Comparison of ENCODE assay signal across 41 cellular contexts in the genomic region with DNA sequence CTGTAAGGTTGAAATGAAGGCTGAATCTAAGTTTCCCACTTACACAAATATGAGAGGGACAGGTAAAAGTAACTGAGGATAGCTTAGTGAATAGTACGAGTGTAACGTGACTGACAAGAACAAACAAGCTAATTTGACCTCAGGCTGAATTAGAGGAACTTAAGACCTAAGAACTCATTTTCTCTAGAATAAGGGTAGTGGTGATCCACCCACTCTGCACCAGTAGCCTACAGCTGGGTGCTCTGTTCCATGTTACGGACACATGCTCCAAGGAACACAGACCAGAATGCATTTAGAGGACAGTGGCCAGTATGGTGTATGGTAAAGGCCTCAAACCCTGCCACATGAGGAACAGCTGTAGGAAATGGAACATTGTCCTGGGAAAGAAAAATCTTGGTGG. TPM values are rescaled to one million over a fixed set of nuclear protein-coding genes. Genes with fewer than 3 reads are reported as not detected.
DNase-seq lines count a peak whose midpoint lies in the region; ATAC-seq, FAIRE-seq and TF ChIP-seq lines count a peak whose summit lies in the region.
"Had no signal": no experiment of that assay in that cellular context is flagged by ENCODE, and none has a peak within 500 bp of the region (broad histone marks: within the 10 kb centered on the region; RNA-seq: fewer than 3 reads in every experiment).

No MANE protein-coding gene starts in this region.

- H3K4me3 Mint-ChIP-seq in type B pancreatic cell: peak overlapping the region; percentile 12
- no peak overlapping the region for H3K4me3 Mint-ChIP-seq in activated T-cell treated with anti-CD3 and anti-CD28 coated beads, Interleukin-2, amount 50 U/mL, for 4 hours
- H3K4me3 Mint-ChIP-seq: activated naive CD4-positive, alpha-beta T cell treated with anti-CD3 and anti-CD28 coated beads, Interleukin-2, amount 10 ng/mL, durations not matched to agents 7 days and 5 days; activated T-helper 1 cell treated with anti-CD3 and anti-CD28 coated beads, Interleukin-12 subunit alpha, Interleukin-12 subunit beta, Interleukin-2, Interleukin-4 antibody, amounts not matched to agents 30 ng/mL and 10 ng/mL and 1 ng/mL, durations not matched to agents 14 hours and 24 hours and 36 hours; HFFc6 had no signal

- no peaks in the 10 kb centered on the region for H3K79me2 ChIP-seq in K562 (ENCODE audit: control insufficient read depth, insufficient read depth, low read length)

- TF ChIP-seq EP300 in K562 (IDR thresholded peaks at IDR 0.05; ENCODE audit: low read length): no peak

- H4K20me1 ChIP-seq in K562 (replicated peaks; ENCODE audit: control insufficient read depth, insufficient read depth, low read length): no peaks in the 10 kb centered on the region

- 87% methylated on average over 3 of the region's 3 CpGs for WGBS in K562 (ENCODE audit: insufficient coverage, low coverage, missing lambda C conversion rate)

- BruUV-seq in K562 (replicated peaks; lab: Mats Ljungman, UMichigan): no TSS peak

- no peaks in the 10 kb centered on the region for H3K36me3 ChIP-seq in K562 (ENCODE audit: control insufficient read depth, insufficient read depth, low read length)
- H3K36me3 ChIP-seq: brain microvascular endothelial cell, MG63, neutrophil, right lobe of liver, stomach had no signal

- H3K4me1 ChIP-seq in K562 (replicated peaks in 1 of 2; ENCODE audit: control insufficient read depth in 2 of 2, insufficient read depth in 2 of 2, low read length in 2 of 2) (peaks cover 15 to 32% of the 10 kb centered on the region in 2 experiments; a peak in 4 of 5 replicates), foreskin keratinocyte (peaks cover 4% of the 10 kb centered on the region)

- FAIRE-seq in K562 (lab: Jason Lieb, UNC): no peak
- FAIRE-seq: HTR-8/SVneo, islet of Langerhans had no signal

- no peaks in the 10 kb centered on the region for H3K9me3 Mint-ChIP-seq in type B pancreatic cell
- H3K9me3 Mint-ChIP-seq in activated T-cell treated with anti-CD3 and anti-CD28 coated beads, Interleukin-2, amount 50 U/mL, for 4 hours: no peaks in the 10 kb centered on the region
- H3K9me3 Mint-ChIP-seq: activated naive CD4-positive, alpha-beta T cell treated with anti-CD3 and anti-CD28 coated beads, Interleukin-2, amount 10 ng/mL, durations not matched to agents 7 days and 5 days; activated T-helper 1 cell treated with anti-CD3 and anti-CD28 coated beads, Interleukin-12 subunit alpha, Interleukin-12 subunit beta, Interleukin-2, Interleukin-4 antibody, amounts not matched to agents 30 ng/mL and 10 ng/mL and 1 ng/mL, durations not matched to agents 14 hours and 24 hours and 36 hours; CD4-positive, alpha-beta T cell; HFFc6 had no signal

- in situ Hi-C loops in K562 (cut with MboI): no loop called here

- intact Hi-C loops in K562 (cut with micrococcal nuclease): no loop called here

- TF ChIP-seq CTCF in K562 (IDR thresholded peaks at IDR 0.05 in 2 of 3, conservative IDR thresholded peaks at IDR 0.05 in 1 of 3; ENCODE audit: insufficient read depth in 2 of 3, low read depth in 1 of 3, low read length in 3 of 3): no peak
- TF ChIP-seq CTCF in type B pancreatic cell (conservative IDR thresholded peaks at IDR 0.05): no peak
- no peak for TF ChIP-seq CTCF in foreskin keratinocyte (conservative IDR thresholded peaks at IDR 0.05)

- H3K27me3 Mint-ChIP-seq in type B pancreatic cell: peaks cover 4% of the 10 kb centered on the region
- H3K27me3 Mint-ChIP-seq in activated T-cell treated with anti-CD3 and anti-CD28 coated beads, Interleukin-2, amount 50 U/mL, for 4 hours (ENCODE audit: low read depth): peaks cover 4% of the 10 kb centered on the region

- DNase-seq in NCI-H82 (lab: John Stamatoyannopoulos, UW) (peak; percentile 61), NCI-H82 treated with DMSO at 0.1 percent for 48 hours (lab: John Stamatoyannopoulos, UW; ENCODE audit: unreplicated experiment) (no peak), K562 (ENCODE audit: extremely low read depth in 1 of 4, low spot score in 3 of 4) (no peak), islet precursor cell (peak; percentile 40), type B pancreatic cell (ENCODE audit: extremely low spot score, unreplicated experiment) (no peak), foreskin keratinocyte (no peak), DMS153 (lab: John Stamatoyannopoulos, UW) (no peak)
- DNase-seq in activated T-cell treated with anti-CD3 and anti-CD28 coated beads, Interleukin-2, amount 50 U/mL, for 4 hours: no peak
- DNase-seq: 8988T; activated CD4-positive, alpha-beta T cell treated with anti-CD3 and anti-CD28 coated beads, Interleukin-2, amount 50 U/mL, for 48 hours; activated CD4-positive, CD25-positive, alpha-beta regulatory T cell treated with anti-CD3 and anti-CD28 coated beads, Interleukin-2, amount 50 U/mL, for 72 hours; activated CD8-positive, alpha-beta memory T cell treated with anti-CD3 and anti-CD28 coated beads, Interleukin-2, amount 50 U/mL, for 4 hours; activated naive CD4-positive, alpha-beta T cell treated with anti-CD3 and anti-CD28 coated beads, Interleukin-2, amount 10 ng/mL, durations not matched to agents 7 days and 5 days; brain microvascular endothelial cell; CD4-positive, alpha-beta T cell; GM23248; HFFc6; KG1; left ventricle myocardium superior; MG63; NCI-H1105; NCI-H187 treated with DMSO at 0.1 percent for 48 hours; NCI-H2171 treated with DMSO at 0.1 percent for 48 hours; NCI-H510A; NK-92 treated with Interleukin-12 subunit alpha and Interleukin-12 subunit beta, amount 100 ng/mL, for 24 hours; PC-9; posterior cingulate gyrus; stimulated activated CD4-positive, alpha-beta T cell treated with anti-CD3 and anti-CD28 coated beads, Interleukin-2, amount 100 ng/mL, for 48 hours; stomach had no signal

- no peak overlapping the region for H3K4me3 ChIP-seq in K562
- H3K4me3 ChIP-seq: GM23248, MG63, PC-9, right lobe of liver, stomach had no signal

- CTCF ChIA-PET in K562 (lab: Yijun Ruan, JAX; ENCODE audit: low intra/inter-chr PET ratio): interaction anchor here (0.6 kb wide), 1 partner anchor 20 kb away, joined by 3 read pairs; no protein-coding TSS in a partner anchor

- H3K36me3 Mint-ChIP-seq in type B pancreatic cell: no peaks in the 10 kb centered on the region
- no peaks in the 10 kb centered on the region for H3K36me3 Mint-ChIP-seq in activated T-cell treated with anti-CD3 and anti-CD28 coated beads, Interleukin-2, amount 50 U/mL, for 4 hours (ENCODE audit: insufficient read depth)
- H3K36me3 Mint-ChIP-seq: activated naive CD4-positive, alpha-beta T cell treated with anti-CD3 and anti-CD28 coated beads, Interleukin-2, amount 10 ng/mL, durations not matched to agents 7 days and 5 days had no signal

- peaks cover 3% of the 10 kb centered on the region; the same call in 1 of the 2 replicates for H3K9me3 ChIP-seq in K562 (replicated peaks; ENCODE audit: control insufficient read depth, insufficient read depth, low read depth, low read length)
- H3K9me3 ChIP-seq: MG63, neutrophil, right lobe of liver, stomach had no signal

- no peak overlapping the region for H3K27ac Mint-ChIP-seq in type B pancreatic cell
- H3K27ac Mint-ChIP-seq: activated naive CD4-positive, alpha-beta T cell treated with anti-CD3 and anti-CD28 coated beads, Interleukin-2, amount 10 ng/mL, durations not matched to agents 7 days and 5 days; activated T-helper 1 cell treated with anti-CD3 and anti-CD28 coated beads, Interleukin-12 subunit alpha, Interleukin-12 subunit beta, Interleukin-2, Interleukin-4 antibody, amounts not matched to agents 30 ng/mL and 10 ng/mL and 1 ng/mL, durations not matched to agents 14 hours and 24 hours and 36 hours; CD4-positive, alpha-beta T cell; HFFc6 had no signal

- TF ChIP-seq POLR2A in K562 (conservative IDR thresholded peaks at IDR 0.05): no peak

- no peak overlapping the region for H2AFZ ChIP-seq in K562 (ENCODE audit: low read depth, low read length)
- H2AFZ ChIP-seq: PC-9 had no signal

- H3K27ac ChIP-seq in K562 (ENCODE audit: extremely low read depth, low read depth, low read length) (no peak overlapping the region), foreskin keratinocyte (no peak overlapping the region)
- H3K27ac ChIP-seq: brain microvascular endothelial cell, GM23248, neutrophil had no signal

- POLR2A ChIA-PET in K562 (lab: Yijun Ruan, JAX): interaction anchor here (0.6 to 6.7 kb wide), 3 partner anchors 12 to 125 kb away, joined by 3 to 121 read pairs (median 5); partner anchors contain the start of gene TMEM9

- no peaks in the 10 kb centered on the region for H3K9me1 ChIP-seq in K562 (ENCODE audit: control insufficient read depth, insufficient read depth, low read length)

- no peak for ATAC-seq in K562
- no peak for ATAC-seq in foreskin keratinocyte
- no peak for ATAC-seq in activated T-cell treated with anti-CD3 and anti-CD28 coated beads, Interleukin-2, amount 50 U/mL, for 4 hours
- ATAC-seq: left ventricle myocardium superior, right lobe of liver, Right ventricle myocardium inferior, SK-N-SH treated with all-trans-retinoic acid at 6 μM for 48 hours had no signal

- no peak for TF ChIP-seq RAD21 in K562 (CRISPR knock-in tag; conservative IDR thresholded peaks at IDR 0.05 in 1 of 2, IDR thresholded peaks at IDR 0.05 in 1 of 2)

- H3K4me2 ChIP-seq in K562 (ENCODE audit: insufficient read depth, low read length): no peak overlapping the region; the same call in 1 of the 2 replicates

- H3K27me3 ChIP-seq in K562 (ENCODE audit: control insufficient read depth in 2 of 2, insufficient read depth in 2 of 2, low read length in 2 of 2) (no peaks in the 10 kb centered on the region), foreskin keratinocyte (peaks cover 13% of the 10 kb centered on the region)
- H3K27me3 ChIP-seq: brain microvascular endothelial cell, right lobe of liver, stomach had no signal

- peaks cover 45% of the 10 kb centered on the region for H3K4me1 Mint-ChIP-seq in type B pancreatic cell (ENCODE audit: unreplicated experiment)
- peaks cover 17% of the 10 kb centered on the region for H3K4me1 Mint-ChIP-seq in activated T-cell treated with anti-CD3 and anti-CD28 coated beads, Interleukin-2, amount 50 U/mL, for 4 hours (ENCODE audit: low read depth)

- no peak overlapping the region for H3K9ac ChIP-seq in K562 (ENCODE audit: insufficient read depth in 1 of 2, low read depth in 2 of 2, low read length in 2 of 2)
- H3K9ac ChIP-seq: GM23248 had no signal

RNA-seq across cellular contexts. Expression of gene TMEM9, which starts 14.9 kb away (rescaled TPM):
- total RNA-seq in K562 (2011; cell fraction: chromatin; rRNA removed; ENCODE audit: low replicate concordance): 56.7 and 115 TPM in 2 replicates
- 158 and 181 TPM in 2 replicates for total RNA-seq in K562 (2011; cell fraction: nucleolus; rRNA removed)
- total RNA-seq in K562 (2011; cell fraction: nucleoplasm; rRNA removed): 137 and 141 TPM in 2 replicates
- total RNA-seq in K562 (2014; rRNA removed): 79.3 and 118 TPM in 2 replicates
- total RNA-seq in K562 (2014; rRNA removed; fragmentation: Illumina TruSeq; extraction: Trizol): 25.4 and 30.4 TPM in 2 replicates
- total RNA-seq in K562 (2015; rRNA removed; fragmentation: Illumina TruSeq; extraction: Trizol): 30.6 and 31.5 TPM in 2 replicates
- total RNA-seq in K562 (2021): 72.4 and 80.7 TPM in 2 replicates
- 107 and 195 TPM in 2 replicates for polyA plus RNA-seq in K562 (2011; rRNA removed)
- polyA plus RNA-seq in K562 (2011; cell fraction: cytosol; rRNA removed): 148 and 167 TPM in 2 replicates
- polyA plus RNA-seq in K562 (2011; cell fraction: nucleus; rRNA removed): 145 and 201 TPM in 2 replicates
- 64.1 and 120 TPM in 2 replicates for polyA plus RNA-seq in K562 (2012)
- polyA plus RNA-seq in K562 (2014; fragmentation: Illumina TruSeq; extraction: Trizol): 38.7 and 52.1 TPM in 2 replicates
- polyA plus RNA-seq in K562 (2014; fragmentation: Nextera tagmentation; extraction: Ambion mirVana): 10 to 100 TPM; 42.4 to 86.2 TPM
- polyA plus RNA-seq in K562 (2014; rRNA removed): 67.6 and 90.2 TPM in 2 replicates
- 56.2 and 56.5 TPM in 2 replicates for polyA minus RNA-seq in K562 (2011; rRNA and poly(A)+ RNA removed)
- 30.3 and 38.0 TPM in 2 replicates for polyA minus RNA-seq in K562 (2011; cell fraction: cytosol; rRNA and poly(A)+ RNA removed)
- 14.8 and 29.9 TPM in 2 replicates for polyA minus RNA-seq in K562 (2011; cell fraction: nucleus; rRNA and poly(A)+ RNA removed)
- total RNA-seq in type B pancreatic cell (ENCODE audit: low replicate concordance): 97.1 and 117 TPM in 2 replicates
- 35.2 and 48.1 TPM in 2 replicates for total RNA-seq in foreskin keratinocyte
- 52.1 and 71.2 TPM in 2 replicates for polyA plus RNA-seq in foreskin keratinocyte
- 10 to 100 TPM in 1 of 3 donors, 1 to 10 TPM in 2; 9.7 to 14.0 (median 9.9) TPM for total RNA-seq in activated T-cell treated with anti-CD3 and anti-CD28 coated beads, Interleukin-2, amount 50 U/mL, for 4 hours

RNA-seq across cellular contexts. Expression of gene IGFN1, which starts 21.4 kb away (rescaled TPM):
- 0.05 and 0.16 TPM in 2 replicates for total RNA-seq in K562 (2011; cell fraction: chromatin; rRNA removed; ENCODE audit: low replicate concordance)
- not detected in 2 replicates for total RNA-seq in K562 (2011; cell fraction: nucleolus; rRNA removed)
- not detected in 2 replicates for total RNA-seq in K562 (2011; cell fraction: nucleoplasm; rRNA removed)
- total RNA-seq in K562 (2014; rRNA removed) (not detected in 2 replicates), K562 (2014; rRNA removed; fragmentation: Illumina TruSeq; extraction: Trizol) (not detected in 2 replicates), K562 (2015; rRNA removed; fragmentation: Illumina TruSeq; extraction: Trizol) (not detected in 2 replicates), K562 (2021) (not detected in 2 replicates), type B pancreatic cell (ENCODE audit: low replicate concordance) (2.0 and 7.9 TPM in 2 replicates), foreskin keratinocyte (not detected in 2 replicates)
- polyA plus RNA-seq in K562 (2011; rRNA removed) (not detected in 2 replicates), K562 (2014; fragmentation: Illumina TruSeq; extraction: Trizol) (not detected in 2 replicates), K562 (2014; fragmentation: Nextera tagmentation; extraction: Ambion mirVana) (not detected), K562 (2014; rRNA removed) (0.04 TPM in 1 of 2 replicates, not detected in the other), foreskin keratinocyte (not detected in 2 replicates)
- not detected in 2 replicates for polyA plus RNA-seq in K562 (2011; cell fraction: cytosol; rRNA removed)
- polyA plus RNA-seq in K562 (2011; cell fraction: nucleus; rRNA removed): 0.06 TPM in 1 of 2 replicates, not detected in the other
- polyA plus RNA-seq in K562 (2012): 0.03 and 0.17 TPM in 2 replicates
- not detected in 2 replicates for polyA minus RNA-seq in K562 (2011; rRNA and poly(A)+ RNA removed)
- not detected in 2 replicates for polyA minus RNA-seq in K562 (2011; cell fraction: cytosol; rRNA and poly(A)+ RNA removed)
- polyA minus RNA-seq in K562 (2011; cell fraction: nucleus; rRNA and poly(A)+ RNA removed): 0.11 TPM in 1 of 2 replicates, not detected in the other
- not detected for total RNA-seq in activated T-cell treated with anti-CD3 and anti-CD28 coated beads, Interleukin-2, amount 50 U/mL, for 4 hours
- total RNA-seq: activated T-helper 1 cell treated with anti-CD3 and anti-CD28 coated beads, Interleukin-12 subunit alpha, Interleukin-12 subunit beta, Interleukin-2, Interleukin-4 antibody, amounts not matched to agents 30 ng/mL and 10 ng/mL and 1 ng/mL, durations not matched to agents 14 hours and 24 hours and 36 hours; CD4-positive, alpha-beta T cell; GM23248; HFFc6; left ventricle myocardium superior; mesenteric fat pad; Right ventricle myocardium inferior; T-helper 2 cell treated with Interferon-gamma antibody and Interleukin-4, amounts not matched to agents 100 ng/mL and 5 ng/mL, for 36 hours had no signal
- polyA plus RNA-seq: GM23248 had no signal

RNA-seq across cellular contexts. Expression of gene ASCL5, which starts 42.2 kb away (rescaled TPM):
- not detected in 2 replicates for total RNA-seq in K562 (2011; cell fraction: chromatin; rRNA removed; ENCODE audit: low replicate concordance)
- total RNA-seq in K562 (2011; cell fraction: nucleolus; rRNA removed): not detected in 2 replicates
- not detected in 2 replicates for total RNA-seq in K562 (2011; cell fraction: nucleoplasm; rRNA removed)
- total RNA-seq in K562 (2014; rRNA removed) (0.09 TPM in 1 of 2 replicates, not detected in the other), K562 (2014; rRNA removed; fragmentation: Illumina TruSeq; extraction: Trizol) (not detected in 2 replicates), K562 (2015; rRNA removed; fragmentation: Illumina TruSeq; extraction: Trizol) (not detected in 2 replicates), K562 (2021) (not detected in 2 replicates), type B pancreatic cell (ENCODE audit: low replicate concordance) (not detected in 2 replicates), foreskin keratinocyte (not detected in 2 replicates)
- polyA plus RNA-seq in K562 (2011; rRNA removed) (not detected in 2 replicates), K562 (2014; fragmentation: Illumina TruSeq; extraction: Trizol) (not detected in 2 replicates), K562 (2014; fragmentation: Nextera tagmentation; extraction: Ambion mirVana) (not detected), K562 (2014; rRNA removed) (not detected in 2 replicates), foreskin keratinocyte (0.04 TPM in 1 of 2 replicates, not detected in the other)
- not detected in 2 replicates for polyA plus RNA-seq in K562 (2011; cell fraction: cytosol; rRNA removed)
- polyA plus RNA-seq in K562 (2011; cell fraction: nucleus; rRNA removed): not detected in 2 replicates
- polyA plus RNA-seq in K562 (2012): not detected in 2 replicates
- polyA minus RNA-seq in K562 (2011; rRNA and poly(A)+ RNA removed): not detected in 2 replicates
- polyA minus RNA-seq in K562 (2011; cell fraction: cytosol; rRNA and poly(A)+ RNA removed): not detected in 2 replicates
- polyA minus RNA-seq in K562 (2011; cell fraction: nucleus; rRNA and poly(A)+ RNA removed): not detected in 2 replicates
- total RNA-seq in activated T-cell treated with anti-CD3 and anti-CD28 coated beads, Interleukin-2, amount 50 U/mL, for 4 hours: not detected
- total RNA-seq: activated T-helper 1 cell treated with anti-CD3 and anti-CD28 coated beads, Interleukin-12 subunit alpha, Interleukin-12 subunit beta, Interleukin-2, Interleukin-4 antibody, amounts not matched to agents 30 ng/mL and 10 ng/mL and 1 ng/mL, durations not matched to agents 14 hours and 24 hours and 36 hours; chondrocyte; Daoy; GM23248; HFFc6; left ventricle myocardium superior; mesenteric fat pad; myocyte; right lobe of liver; Right ventricle myocardium inferior; T-helper 2 cell treated with Interferon-gamma antibody and Interleukin-4, amounts not matched to agents 100 ng/mL and 5 ng/mL, for 36 hours had no signal
- polyA plus RNA-seq: GM23248 had no signal

RNA-seq across cellular contexts. Expression of gene CACNA1S, which starts 57.0 kb away (rescaled TPM):
- total RNA-seq in K562 (2011; cell fraction: chromatin; rRNA removed; ENCODE audit: low replicate concordance): not detected in 2 replicates
- total RNA-seq in K562 (2011; cell fraction: nucleolus; rRNA removed): not detected in 2 replicates
- total RNA-seq in K562 (2011; cell fraction: nucleoplasm; rRNA removed): not detected in 2 replicates
- not detected in 2 replicates for total RNA-seq in K562 (2014; rRNA removed)
- total RNA-seq in K562 (2014; rRNA removed; fragmentation: Illumina TruSeq; extraction: Trizol): not detected in 2 replicates
- not detected in 2 replicates for total RNA-seq in K562 (2015; rRNA removed; fragmentation: Illumina TruSeq; extraction: Trizol)
- not detected in 2 replicates for total RNA-seq in K562 (2021)
- polyA plus RNA-seq in K562 (2011; rRNA removed): not detected in 2 replicates
- not detected in 2 replicates for polyA plus RNA-seq in K562 (2011; cell fraction: cytosol; rRNA removed)
- polyA plus RNA-seq in K562 (2011; cell fraction: nucleus; rRNA removed): not detected in 2 replicates
- 0.01 TPM in 1 of 2 replicates, not detected in the other for polyA plus RNA-seq in K562 (2012)
- polyA plus RNA-seq in K562 (2014; fragmentation: Illumina TruSeq; extraction: Trizol): not detected in 2 replicates
- not detected for polyA plus RNA-seq in K562 (2014; fragmentation: Nextera tagmentation; extraction: Ambion mirVana)
- polyA plus RNA-seq in K562 (2014; rRNA removed): not detected in 2 replicates
- not detected in 2 replicates for polyA minus RNA-seq in K562 (2011; rRNA and poly(A)+ RNA removed)
- polyA minus RNA-seq in K562 (2011; cell fraction: cytosol; rRNA and poly(A)+ RNA removed): not detected in 2 replicates
- not detected in 2 replicates for polyA minus RNA-seq in K562 (2011; cell fraction: nucleus; rRNA and poly(A)+ RNA removed)
- 0.12 TPM in 1 of 2 replicates, not detected in the other for total RNA-seq in type B pancreatic cell (ENCODE audit: low replicate concordance)
- not detected in 2 replicates for total RNA-seq in foreskin keratinocyte
- not detected in 2 replicates for polyA plus RNA-seq in foreskin keratinocyte
- not detected for total RNA-seq in activated T-cell treated with anti-CD3 and anti-CD28 coated beads, Interleukin-2, amount 50 U/mL, for 4 hours
- total RNA-seq: activated T-helper 1 cell treated with anti-CD3 and anti-CD28 coated beads, Interleukin-12 subunit alpha, Interleukin-12 subunit beta, Interleukin-2, Interleukin-4 antibody, amounts not matched to agents 30 ng/mL and 10 ng/mL and 1 ng/mL, durations not matched to agents 14 hours and 24 hours and 36 hours; CD4-positive, alpha-beta T cell; Daoy; GM23248; HFFc6; left ventricle myocardium superior; mesenteric fat pad; PC-9; Right ventricle myocardium inferior; T-helper 2 cell treated with Interferon-gamma antibody and Interleukin-4, amounts not matched to agents 100 ng/mL and 5 ng/mL, for 36 hours had no signal
- polyA plus RNA-seq: GM23248, stomach had no signal

Comparison
In these comparisons a context has a peak if more than half of its experiments do, and no peak if none do; other contexts are left out.
1. DNase-seq: peak in NCI-H82 (single experiment) and islet precursor cell (single experiment); none in NCI-H82 treated with DMSO at 0.1 percent for 48 hours (single experiment), K562 (0 of 4), type B pancreatic cell (single experiment), foreskin keratinocyte (0 of 2), activated T-cell treated with anti-CD3 and anti-CD28 coated beads, Interleukin-2, amount 50 U/mL, for 4 hours (single experiment) and DMS153 (single experiment).